2 cellular contexts compared by ENCODE assay signal in the genomic region with DNA sequence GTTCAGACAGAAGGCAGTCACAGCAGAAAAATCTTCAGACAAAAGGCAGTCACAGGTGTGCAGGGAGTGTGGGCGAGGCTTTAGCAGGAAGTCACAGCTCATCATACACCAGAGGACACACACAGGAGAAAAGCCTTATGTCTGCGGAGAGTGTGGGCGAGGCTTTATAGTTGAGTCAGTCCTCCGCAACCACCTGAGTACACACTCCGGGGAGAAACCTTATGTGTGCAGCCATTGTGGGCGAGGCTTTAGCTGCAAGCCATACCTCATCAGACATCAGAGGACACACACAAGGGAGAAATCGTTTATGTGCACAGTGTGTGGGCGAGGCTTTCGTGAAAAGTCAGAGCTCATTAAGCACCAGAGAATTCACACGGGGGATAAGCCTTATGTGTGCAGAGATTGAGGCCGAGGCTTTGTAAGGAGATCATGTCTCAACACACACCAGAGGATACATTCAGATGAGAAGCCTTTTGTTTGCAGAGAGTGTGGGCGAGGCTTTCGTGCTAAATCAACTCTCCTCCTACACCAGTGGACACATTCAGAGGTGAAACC.
TF ChIP-seq lines count a peak whose summit lies in the region.

No MANE protein-coding gene starts in this region.

TF ChIP-seq in GM12891, 5 proteins besides CTCF, POLR2A, EP300 and RAD21:
- TF ChIP-seq POLR2AphosphoS5 (IDR thresholded peaks at IDR 0.05; ENCODE audit: low read depth, low read length) (no peak), TAF1 (IDR thresholded peaks at IDR 0.05; ENCODE audit: low read depth, low read length) (no peak), POU2F2 (IDR thresholded peaks at IDR 0.05; ENCODE audit: low read depth, low read length) (no peak), PAX5 (IDR thresholded peaks at IDR 0.05; ENCODE audit: insufficient read depth, low read length, severe bottlenecking) (no peak), SPI1 (IDR thresholded peaks at IDR 0.05; ENCODE audit: low read depth, low read length) (no peak)
TF ChIP-seq in GM12891: peak in this region for 0.

TF ChIP-seq in HepG2, 621 proteins besides CTCF, POLR2A, EP300 and RAD21:
- TF ChIP-seq HNF4G (IDR thresholded peaks at IDR 0.05; ENCODE audit: borderline replicate concordance, low read depth, low read length) (no peak), HNF4G (CRISPR knock-in tag; IDR thresholded peaks at IDR 0.05; ENCODE audit: borderline replicate concordance, low read depth) (no peak), MED8 (CRISPR knock-in tag; IDR thresholded peaks at IDR 0.05; ENCODE audit: insufficient replicate concordance) (no peak)
- TF ChIP-seq, protein P1, sequence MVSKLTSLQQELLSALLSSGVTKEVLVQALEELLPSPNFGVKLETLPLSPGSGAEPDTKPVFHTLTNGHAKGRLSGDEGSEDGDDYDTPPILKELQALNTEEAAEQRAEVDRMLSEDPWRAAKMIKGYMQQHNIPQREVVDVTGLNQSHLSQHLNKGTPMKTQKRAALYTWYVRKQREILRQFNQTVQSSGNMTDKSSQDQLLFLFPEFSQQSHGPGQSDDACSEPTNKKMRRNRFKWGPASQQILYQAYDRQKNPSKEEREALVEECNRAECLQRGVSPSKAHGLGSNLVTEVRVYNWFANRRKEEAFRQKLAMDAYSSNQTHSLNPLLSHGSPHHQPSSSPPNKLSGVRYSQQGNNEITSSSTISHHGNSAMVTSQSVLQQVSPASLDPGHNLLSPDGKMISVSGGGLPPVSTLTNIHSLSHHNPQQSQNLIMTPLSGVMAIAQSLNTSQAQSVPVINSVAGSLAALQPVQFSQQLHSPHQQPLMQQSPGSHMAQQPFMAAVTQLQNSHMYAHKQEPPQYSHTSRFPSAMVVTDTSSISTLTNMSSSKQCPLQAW (CRISPR knock-in tag; IDR thresholded peaks at IDR 0.05): no peak
